8 cellular contexts compared by ENCODE assay signal in the genomic region with DNA sequence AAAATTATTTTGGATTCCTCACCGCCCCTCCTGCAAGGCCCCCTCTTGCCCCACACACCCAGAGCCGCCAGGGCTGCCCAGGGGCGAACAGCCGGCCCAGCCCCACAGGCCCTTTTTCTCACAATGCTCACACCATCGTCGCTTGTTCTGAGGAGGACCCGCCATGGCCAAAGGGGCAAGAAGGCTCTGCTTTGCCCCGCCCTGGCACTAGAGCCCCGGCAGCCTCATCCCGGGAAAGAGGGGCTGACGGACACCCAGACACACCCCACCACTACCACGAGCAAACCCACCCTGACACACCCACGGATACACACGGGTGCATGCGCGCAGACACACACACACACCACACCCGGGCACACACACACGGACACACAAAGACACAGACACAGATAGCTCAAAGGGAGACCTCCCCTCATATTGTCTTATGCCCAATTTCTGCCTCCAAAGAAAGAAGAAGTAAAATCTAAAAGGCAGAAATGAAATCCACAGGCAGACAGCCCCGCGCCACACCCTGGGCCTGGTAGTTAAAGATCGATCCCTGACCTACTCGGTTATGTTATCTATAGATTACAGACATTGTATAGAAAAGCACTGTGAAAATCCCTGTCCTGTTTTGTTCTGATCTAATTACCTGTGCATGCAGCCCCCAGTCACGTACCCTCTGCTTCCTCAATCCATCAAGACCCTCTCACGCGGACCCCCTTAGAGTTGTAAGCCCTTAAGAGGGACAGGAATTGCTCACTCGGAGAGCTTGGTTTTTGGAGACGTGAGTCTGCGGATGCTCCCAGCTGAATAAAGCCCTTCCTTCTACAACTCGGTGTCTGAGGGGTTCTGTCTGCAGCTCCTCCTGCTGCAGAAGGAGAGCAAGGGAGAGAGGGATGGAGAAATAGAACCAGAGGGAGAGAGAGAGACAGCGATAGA.
DNase-seq lines count a peak whose midpoint lies in the region; ATAC-seq and TF ChIP-seq lines count a peak whose summit lies in the region.
"Not testable (repeated sequence)": the region's sequence is repeated elsewhere in the genome, so short reads cannot be mapped to it uniquely, and the experiment has no call there.

No MANE protein-coding gene starts in this region.

- not testable (repeated sequence) for H3K27ac Mint-ChIP-seq in WTC11

- H3K27me3 Mint-ChIP-seq in WTC11 (ENCODE audit: low read depth): peaks cover 71% of the 10 kb centered on the region

- peak; percentile 47 for DNase-seq in WTC11 (ENCODE audit: low spot score)
- DNase-seq in ascending aorta (ENCODE audit: low spot score in 2 of 2): peak in 1 of 2 donors; percentile 74
- peak; percentile 48 for DNase-seq in fibroblast of the aortic adventitia (ENCODE audit: low read depth)
- DNase-seq in right lobe of liver: peak in 2 of 3 donors; percentile 56 to 62
- peak; percentile 63 for DNase-seq in ureter (ENCODE audit: low spot score)

- not testable (repeated sequence) for H3K9me3 Mint-ChIP-seq in WTC11

- not testable (repeated sequence) for H3K36me3 Mint-ChIP-seq in WTC11

- H3K4me1 ChIP-seq in ascending aorta (peaks cover 3 to 10% of the 10 kb centered on the region in 2 donors), right lobe of liver (peaks cover 0 to 10% (median 0%) of the 10 kb centered on the region in 4 donors)
- not testable (repeated sequence) for H3K4me1 ChIP-seq in rectal smooth muscle tissue (ENCODE audit: control insufficient read depth, insufficient read depth, low read length)

- peaks cover 26% of the 10 kb centered on the region for H3K4me1 Mint-ChIP-seq in WTC11

- TF ChIP-seq POLR2A in right lobe of liver (IDR thresholded peaks at IDR 0.05): not testable (repeated sequence)

- not testable (repeated sequence) for H3K36me3 ChIP-seq in ascending aorta; right lobe of liver; rectal smooth muscle tissue (ENCODE audit: control insufficient read depth, insufficient read depth, low read length)

- peak overlapping the region; percentile 78 for H3K4me3 Mint-ChIP-seq in WTC11

- POLR2A ChIA-PET in WTC11 (lab: Charles Lee): interaction anchor here (1.1 kb wide), 1 partner anchor 1017 kb away, joined by 4 read pairs; no protein-coding TSS in a partner anchor

- CTCF ChIA-PET in WTC11 (lab: Charles Lee): interaction anchor here (1.4 kb wide), 1 partner anchor 1016 kb away, joined by 4 read pairs; no protein-coding TSS in a partner anchor

- H3K27me3 ChIP-seq in ascending aorta; rectal smooth muscle tissue (ENCODE audit: control insufficient read depth, insufficient read depth, low read length): not testable (repeated sequence)
- peaks cover 0 to 48% of the 10 kb centered on the region in 2 donors for H3K27me3 ChIP-seq in right lobe of liver

- H3K9ac ChIP-seq in rectal smooth muscle tissue (ENCODE audit: low read length): not testable (repeated sequence)

- ATAC-seq in HG03175 (IDR thresholded peaks at IDR 0.05; ENCODE audit: unreplicated experiment) (peak; percentile 18), right lobe of liver (peak in 3 of 4 donors; percentile 9 to 21 (median 19))
- not testable (repeated sequence) for ATAC-seq in WTC11

- intact Hi-C loops in ascending aorta (cut with DNase I); right lobe of liver (cut with DNase I): not testable (repeated sequence)

- 12% methylated on average over 30 of the region's 30 CpGs for WGBS in right lobe of liver (ENCODE audit: insufficient coverage, low coverage, low lambda C conversion rate, missing lambda C conversion rate)

- not testable (repeated sequence) for H3K9me3 ChIP-seq in ascending aorta, right lobe of liver

- not testable (repeated sequence) for H3K27ac ChIP-seq in ascending aorta; rectal smooth muscle tissue (ENCODE audit: low read depth, low read length)
- H3K27ac ChIP-seq in right lobe of liver: peak overlapping the region in 2 of 3 donors; percentile 1 to 15

- TF ChIP-seq CTCF in GM12875 (IDR thresholded peaks at IDR 0.05; ENCODE audit: borderline replicate concordance, insufficient read depth, low read depth, low read length); WTC11 (IDR thresholded peaks at IDR 0.05); ascending aorta (IDR thresholded peaks at IDR 0.05); fibroblast of the aortic adventitia (IDR thresholded peaks at IDR 0.05; ENCODE audit: insufficient read depth, low read length); right lobe of liver (IDR thresholded peaks at IDR 0.05): not testable (repeated sequence)

- peak overlapping the region; percentile 89 for H3K4me3 ChIP-seq in GM12875 (ENCODE audit: low read depth, low read length)
- H3K4me3 ChIP-seq in ascending aorta: peak overlapping the region; percentile 40 to 63
- H3K4me3 ChIP-seq in fibroblast of the aortic adventitia (ENCODE audit: low read depth, low read length): peak overlapping the region; percentile 53
- peak overlapping the region in 2 of 3 donors; percentile 6 to 41 for H3K4me3 ChIP-seq in right lobe of liver
- peak overlapping the region; percentile 43 for H3K4me3 ChIP-seq in rectal smooth muscle tissue (ENCODE audit: low read length)

TF ChIP-seq in WTC11, 78 proteins besides CTCF, POLR2A, EP300 and RAD21:
- TF ChIP-seq JUN (CRISPR knock-in tag; IDR thresholded peaks at IDR 0.05): 0 out of 2 replicates have a peak, but pooled peaks have one; percentile 15

Comparison
In these comparisons a context has a peak if more than half of its experiments do, and no peak if none do; other contexts are left out.
1. H3K4me3 ChIP-seq: peak in every context shown above with its lines; median percentile 89 in GM12875; 53 in fibroblast of the aortic adventitia; 52 in ascending aorta; 43 in rectal smooth muscle tissue; 24 in right lobe of liver.